16 cellular contexts compared by ENCODE assay signal in the genomic region with DNA sequence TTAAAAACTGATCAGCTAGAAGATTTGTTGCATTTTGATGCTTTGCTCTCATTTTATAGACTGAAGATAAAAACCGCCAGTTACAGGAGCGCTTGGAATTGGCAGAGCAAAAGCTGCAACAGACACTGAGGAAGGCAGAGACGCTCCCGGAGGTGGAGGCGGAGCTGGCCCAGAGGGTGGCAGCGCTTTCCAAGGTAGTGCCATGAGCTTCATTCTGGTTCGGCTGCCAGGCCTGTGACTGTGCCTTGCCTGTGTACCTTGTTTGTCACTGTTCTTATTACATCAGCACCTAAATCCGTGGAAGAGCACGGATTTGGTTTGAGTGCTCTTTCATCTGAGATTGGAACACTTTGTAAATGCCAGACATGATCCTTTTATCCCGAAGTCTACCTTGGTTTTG.
"Had no signal": no experiment of that assay in that cellular context is flagged by ENCODE, and none has a peak within 500 bp of the region (broad histone marks: within the 10 kb centered on the region; RNA-seq: fewer than 3 reads in every experiment).

No MANE protein-coding gene starts in this region.

- H3K27ac ChIP-seq: coronary artery, foreskin keratinocyte, neutrophil, thoracic aorta, WERI-Rb-1 had no signal

- DNase-seq: activated CD4-positive, alpha-beta memory T cell treated with anti-CD3 and anti-CD28 coated beads, Interleukin-2, amount 10 ng/mL, durations not matched to agents 7 days and 5 days; activated CD4-positive, alpha-beta T cell treated with anti-CD3 and anti-CD28 coated beads for 4 hours; activated naive CD4-positive, alpha-beta T cell treated with anti-CD3 and anti-CD28 coated beads, Interleukin-2, amount 50 U/mL, for 16 hours; activated T-cell treated with anti-CD3 and anti-CD28 coated beads, Interleukin-2, amount 50 U/mL, for 24 hours; effector memory CD4-positive, alpha-beta T cell; foreskin keratinocyte; glutamatergic neuron; natural killer cell; SK-N-SH; stimulated activated CD4-positive, alpha-beta T cell treated with anti-CD3 and anti-CD28 coated beads, Interleukin-1b, Interleukin-23, amount 100 ng/mL, for 48 hours; stimulated activated naive CD8-positive, alpha-beta T cell treated with anti-CD3 and anti-CD28 coated beads, Interleukin-15, amount 100 ng/mL, for 72 hours; WERI-Rb-1 had no signal

- ATAC-seq: foreskin keratinocyte; left lobe of liver; natural killer cell; stimulated activated naive CD8-positive, alpha-beta T cell treated with anti-CD3 and anti-CD28 coated beads, Interleukin-15, amount 100 ng/mL, for 72 hours had no signal

- H3K4me3 ChIP-seq: coronary artery, thoracic aorta had no signal

- H3K4me1 ChIP-seq: foreskin keratinocyte had no signal

- H3K9me3 ChIP-seq: neutrophil, SK-N-SH, thoracic aorta had no signal

- H3K27me3 ChIP-seq: foreskin keratinocyte, neutrophil had no signal
